8 cellular contexts compared by ENCODE assay signal in genomic region chr1:70221241-70222077, GRCh38. TPM values are rescaled to one million over a fixed set of nuclear protein-coding genes. Genes with fewer than 3 reads are reported as not detected.
A peak's percentile ranks its signal among the peaks of the same experiment; 100 is the strongest.
DNase-seq lines count a peak whose midpoint lies in the region; ATAC-seq and TF ChIP-seq lines count a peak whose summit lies in the region.

Gene SRSF11, plus strand, starts transcription at chr1:70221380. Its CDS starts 257 bp downstream, at chr1:70221637.

- peak within 1 kb of the TSS; percentile 52 for H4K91ac ChIP-seq in trophoblast cell (ENCODE audit: low read depth, low read length)

- TF ChIP-seq POLR2A in transverse colon (IDR thresholded peaks at IDR 0.05): peak; percentile 85

- H3K27ac ChIP-seq in cardiac muscle cell: peak within 1 kb of the TSS; percentile 98
- peak within 1 kb of the TSS; percentile 91 for H3K27ac ChIP-seq in trophoblast cell (ENCODE audit: low read depth, low read length)
- peak within 1 kb of the TSS; percentile 94 to 99 (median 98) for H3K27ac ChIP-seq in transverse colon

- ATAC-seq in HG02678 (IDR thresholded peaks at IDR 0.05; ENCODE audit: unreplicated experiment): peak; percentile 94
- peak; percentile 96 for ATAC-seq in activated naive CD8-positive, alpha-beta T cell treated with anti-CD3 and anti-CD28 coated beads, Interleukin-2, amount 50 U/mL, for 24 hours

- no peak within 1 kb of the TSS for H3K23ac ChIP-seq in trophoblast cell (ENCODE audit: low read length)

- peak within 1 kb of the TSS; percentile 39 for H3K18ac ChIP-seq in trophoblast cell (ENCODE audit: low read length)

- H3K36me3 ChIP-seq in cardiac muscle cell: peaks cover 5% of the 10 kb centered on the region
- peaks cover 0 to 7% of the 10 kb centered on the region in 2 experiments for H3K36me3 ChIP-seq in trophoblast cell (ENCODE audit: control insufficient read depth in 1 of 2, insufficient read depth in 2 of 2, low read length in 2 of 2)
- H3K36me3 ChIP-seq in transverse colon: no peaks in the 10 kb centered on the region

- peak within 1 kb of the TSS; percentile 54 for H3K4me2 ChIP-seq in trophoblast cell (ENCODE audit: low read length)

- no peak within 1 kb of the TSS for H2AK5ac ChIP-seq in trophoblast cell (ENCODE audit: low read length)

- intact Hi-C loops in transverse colon (cut with DNase I; ENCODE audit: low total_unique reads): loop anchor here (10.0 kb wide), 1 partner anchor 843 kb away; no protein-coding TSS in a partner anchor

- H3K36me3 Mint-ChIP-seq in activated naive CD8-positive, alpha-beta T cell treated with anti-CD3 and anti-CD28 coated beads, Interleukin-2, amount 50 U/mL, for 24 hours (ENCODE audit: low read depth): peaks cover 41% of the 10 kb centered on the region

- peak within 1 kb of the TSS; percentile 35 for H2BK120ac ChIP-seq in trophoblast cell (ENCODE audit: insufficient read depth, low read length, poor library complexity)

- no peaks in the 10 kb centered on the region for H3K27me3 Mint-ChIP-seq in activated naive CD8-positive, alpha-beta T cell treated with anti-CD3 and anti-CD28 coated beads, Interleukin-2, amount 50 U/mL, for 24 hours

- peak within 1 kb of the TSS; percentile 97 for H3K27ac Mint-ChIP-seq in activated naive CD8-positive, alpha-beta T cell treated with anti-CD3 and anti-CD28 coated beads, Interleukin-2, amount 50 U/mL, for 24 hours

- peak within 1 kb of the TSS; percentile 37 for H4K12ac ChIP-seq in trophoblast cell (ENCODE audit: low read depth, low read length)

- in situ Hi-C loops in transverse colon (cut with MboI; ENCODE audit: low pct_ligation_motif_present in 1 of 4, low pct_unique_long_range_greater_than_20kb in 1 of 4, low sequenced_read_pairs in 3 of 4): no loop called here

- H3K27me3 ChIP-seq in cardiac muscle cell (no peaks in the 10 kb centered on the region), trophoblast cell (ENCODE audit: insufficient read depth, low read length) (no peaks in the 10 kb centered on the region), transverse colon (no peaks in the 10 kb centered on the region)

- H3K4me1 ChIP-seq in cardiac muscle cell (ENCODE audit: low read depth) (peaks cover 32% of the 10 kb centered on the region), trophoblast cell (ENCODE audit: control insufficient read depth in 1 of 2, insufficient read depth in 2 of 2, low read length in 2 of 2) (peaks cover 0 to 2% of the 10 kb centered on the region in 2 experiments), transverse colon (peaks cover 14 to 39% (median 27%) of the 10 kb centered on the region in 4 donors)

- WGBS in trophoblast cell (ENCODE audit: extremely low coverage, insufficient coverage, insufficient read length): no CpG with 5 or more reads among the region's 70 CpGs
- 0 to 1% methylated on average over 11 to 66 of the region's 70 CpGs for WGBS in transverse colon (ENCODE audit: low coverage in 1 of 2), 2 donors

- peak within 1 kb of the TSS; percentile 56 for H2AFZ ChIP-seq in trophoblast cell (ENCODE audit: insufficient read depth, low read length, poor library complexity)

- H3K9ac ChIP-seq in trophoblast cell (ENCODE audit: low read length): peak within 1 kb of the TSS; percentile 98

- peaks cover 9% of the 10 kb centered on the region for H3K79me2 ChIP-seq in trophoblast cell (ENCODE audit: control insufficient read depth, insufficient read depth, low read length, poor library complexity)

- no peak for TF ChIP-seq EP300 in transverse colon (IDR thresholded peaks at IDR 0.05; ENCODE audit: low read depth)

- no peaks in the 10 kb centered on the region for H3K9me3 ChIP-seq in cardiac muscle cell (ENCODE audit: low read depth)
- no peaks in the 10 kb centered on the region for H3K9me3 ChIP-seq in trophoblast cell (ENCODE audit: insufficient read depth, low read depth, low read length)
- no peaks in the 10 kb centered on the region for H3K9me3 ChIP-seq in transverse colon

- peak within 1 kb of the TSS; percentile 63 for H4K8ac ChIP-seq in trophoblast cell (ENCODE audit: low read depth, low read length)

- H3K79me1 ChIP-seq in trophoblast cell (ENCODE audit: low read length): peaks cover 7% of the 10 kb centered on the region

- peak within 1 kb of the TSS; percentile 45 for H3K14ac ChIP-seq in trophoblast cell (ENCODE audit: low read length)

- peaks cover 42% of the 10 kb centered on the region for H3K4me1 Mint-ChIP-seq in activated naive CD8-positive, alpha-beta T cell treated with anti-CD3 and anti-CD28 coated beads, Interleukin-2, amount 50 U/mL, for 24 hours

- TF ChIP-seq CTCF in GM12865 (IDR thresholded peaks at IDR 0.05; ENCODE audit: insufficient read depth, low read depth, low read length, missing control alignments): no peak
- no peak for TF ChIP-seq CTCF in cardiac muscle cell (IDR thresholded peaks at IDR 0.05; ENCODE audit: low read depth, low read length)
- TF ChIP-seq CTCF in transverse colon (IDR thresholded peaks at IDR 0.05): peak in 3 of 5 experiments; percentile 26 to 53 (median 30)

- H3K4ac ChIP-seq in trophoblast cell (ENCODE audit: low read depth, low read length): peak within 1 kb of the TSS; percentile 2

- H3K9me3 Mint-ChIP-seq in activated naive CD8-positive, alpha-beta T cell treated with anti-CD3 and anti-CD28 coated beads, Interleukin-2, amount 50 U/mL, for 24 hours: no peaks in the 10 kb centered on the region

- H2BK12ac ChIP-seq in trophoblast cell (ENCODE audit: low read length): no peak within 1 kb of the TSS

- peak within 1 kb of the TSS; percentile 90 for H3K4me3 Mint-ChIP-seq in activated naive CD8-positive, alpha-beta T cell treated with anti-CD3 and anti-CD28 coated beads, Interleukin-2, amount 50 U/mL, for 24 hours

- peak within 1 kb of the TSS; percentile 23 for H2BK5ac ChIP-seq in trophoblast cell (ENCODE audit: low read depth, low read length, poor library complexity)

- peak within 1 kb of the TSS; percentile 94 for H3K4me3 ChIP-seq in GM12865 (ENCODE audit: low read depth, low read length)
- peak within 1 kb of the TSS; percentile 72 for H3K4me3 ChIP-seq in cardiac muscle cell
- peak within 1 kb of the TSS; percentile 93 for H3K4me3 ChIP-seq in trophoblast cell (ENCODE audit: low read depth, low read length)
- peak within 1 kb of the TSS; percentile 52 to 78 (median 74) for H3K4me3 ChIP-seq in transverse colon

- peak; percentile 97 for DNase-seq in GM12865 (ENCODE audit: low read depth)
- peak; percentile 93 for DNase-seq in NCI-H128 (lab: John Stamatoyannopoulos, UW; ENCODE audit: unreplicated experiment)
- peak; percentile 66 to 87 for DNase-seq in SW 1271 (lab: John Stamatoyannopoulos, UW)
- peak; percentile 98 for DNase-seq in activated naive CD8-positive, alpha-beta T cell treated with anti-CD3 and anti-CD28 coated beads, Interleukin-2, amount 50 U/mL, for 24 hours
- peak; percentile 96 to 97 for DNase-seq in cardiac muscle cell (ENCODE audit: low read depth in 1 of 2, low spot score in 1 of 2)
- peak; percentile 93 to 97 for DNase-seq in trophoblast cell
- DNase-seq in transverse colon: peak; percentile 98

RNA-seq across cellular contexts. Expression of gene SRSF11, which starts in this region (rescaled TPM):
- 81.8 and 143 TPM in 2 replicates for total RNA-seq in cardiac muscle cell
- 228 and 269 TPM in 2 replicates for polyA plus RNA-seq in cardiac muscle cell
- 235 and 271 TPM in 2 replicates for polyA plus RNA-seq in trophoblast cell (2013)
- total RNA-seq in transverse colon: 100 to 1,000 TPM; 103 to 573 (median 189) TPM

Comparison
In these comparisons a context has a peak if more than half of its experiments do, and no peak if none do; other contexts are left out.
1. Peak in every context shown above with its lines: DNase-seq, ATAC-seq, H3K4me3 ChIP-seq and H3K27ac ChIP-seq.
2. CTCF ChIP-seq: peak in transverse colon (3 of 5); none in GM12865 (single experiment) and cardiac muscle cell (single experiment).